ENCODE assay signal across 1 cellular context in the genomic region with DNA sequence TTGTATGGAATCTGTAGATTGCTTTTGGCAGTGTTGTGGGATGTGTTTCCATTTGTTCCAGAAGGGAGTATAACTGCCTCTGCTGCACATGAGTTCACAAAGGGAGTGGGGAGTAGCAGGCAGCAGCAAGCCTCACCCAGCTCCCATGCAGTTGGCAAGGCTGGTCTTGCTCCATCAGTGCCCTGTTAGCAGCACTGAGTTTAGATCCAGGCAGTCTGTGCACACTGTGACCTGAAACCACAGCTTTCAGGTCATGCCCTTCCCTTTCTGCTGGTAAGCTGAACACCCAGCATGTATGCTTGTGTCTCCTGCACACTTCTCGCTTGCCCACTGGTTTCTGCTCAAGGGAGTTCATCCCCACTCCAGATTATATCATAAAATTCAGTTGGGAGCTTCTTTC.
TF ChIP-seq lines count a peak whose summit lies in the region.

No MANE protein-coding gene starts in this region.

TF ChIP-seq in HCT116, 20 proteins besides CTCF, POLR2A, EP300 and RAD21 (continued from another document):
- TF ChIP-seq, protein P1, sequence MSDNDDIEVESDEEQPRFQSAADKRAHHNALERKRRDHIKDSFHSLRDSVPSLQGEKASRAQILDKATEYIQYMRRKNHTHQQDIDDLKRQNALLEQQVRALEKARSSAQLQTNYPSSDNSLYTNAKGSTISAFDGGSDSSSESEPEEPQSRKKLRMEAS (IDR thresholded peaks at IDR 0.05) = no peak
- TF ChIP-seq EGR1 (IDR thresholded peaks at IDR 0.05; ENCODE audit: low read depth) (no peak), CBX3 (IDR thresholded peaks at IDR 0.05; ENCODE audit: low read depth) (no peak), SRF (IDR thresholded peaks at IDR 0.05; ENCODE audit: low read depth) (no peak), EZH2phosphoT487 (IDR thresholded peaks at IDR 0.05; ENCODE audit: borderline replicate concordance) (no peak), EZH2 (IDR thresholded peaks at IDR 0.05) (no peak), YY1 (IDR thresholded peaks at IDR 0.05; ENCODE audit: extremely low read depth, insufficient replicate concordance, low read depth, low read length) (no peak), ZFX (IDR thresholded peaks at IDR 0.05) (no peak), CEBPB (IDR thresholded peaks at IDR 0.05; ENCODE audit: low read depth) (no peak)
- TF ChIP-seq, protein P2, sequence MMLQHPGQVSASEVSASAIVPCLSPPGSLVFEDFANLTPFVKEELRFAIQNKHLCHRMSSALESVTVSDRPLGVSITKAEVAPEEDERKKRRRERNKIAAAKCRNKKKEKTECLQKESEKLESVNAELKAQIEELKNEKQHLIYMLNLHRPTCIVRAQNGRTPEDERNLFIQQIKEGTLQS (IDR thresholded peaks at IDR 0.05) = no peak
